Comparison of ENCODE assay signal across 11 cellular contexts in the genomic region with DNA sequence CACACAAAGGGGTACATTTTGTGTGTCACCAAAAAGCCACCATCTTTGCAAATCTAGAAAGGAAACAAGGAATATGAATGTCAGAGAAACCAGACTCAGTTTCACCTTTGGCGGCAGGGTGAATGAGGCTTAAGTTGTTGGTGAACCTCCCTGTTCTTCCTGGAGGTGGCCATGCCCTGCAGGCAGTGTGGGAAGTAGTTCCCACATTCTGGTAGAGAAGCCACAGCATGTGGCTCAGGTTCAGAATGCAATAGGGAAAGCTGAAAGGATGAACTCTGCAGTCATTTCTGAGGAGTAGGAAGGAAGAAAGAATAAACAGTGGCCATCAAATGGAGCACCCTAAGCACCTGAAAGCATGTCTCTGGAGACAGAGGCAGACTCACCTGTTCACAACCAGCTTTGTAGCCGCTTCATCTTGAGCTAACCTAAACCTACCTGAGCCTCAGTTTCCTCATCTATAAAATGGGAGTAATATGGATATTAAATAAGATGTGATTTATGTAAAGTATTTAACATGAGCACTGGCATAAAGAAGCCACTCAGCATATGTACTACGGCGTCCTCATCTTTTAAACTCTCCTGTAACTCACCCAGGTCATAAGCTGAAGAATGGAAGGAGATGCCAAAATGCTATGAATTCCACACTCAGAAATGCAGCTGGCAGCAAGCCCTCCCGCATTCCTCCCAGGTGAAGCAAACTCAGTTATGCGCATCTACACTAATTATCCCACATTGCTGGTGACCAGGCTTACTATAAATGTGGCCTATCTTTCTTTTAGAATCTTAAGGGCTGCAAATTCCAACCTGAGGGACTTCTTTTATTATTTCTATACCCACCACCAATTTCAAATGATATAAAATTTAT.
DNase-seq lines count a peak whose midpoint lies in the region; ATAC-seq and TF ChIP-seq lines count a peak whose summit lies in the region.
"Had no signal": no experiment of that assay in that cellular context is flagged by ENCODE, and none has a peak within 500 bp of the region (broad histone marks: within the 10 kb centered on the region; RNA-seq: fewer than 3 reads in every experiment).

No MANE protein-coding gene starts in this region.

- peak; percentile 13 for DNase-seq in NCI-H2196 (lab: John Stamatoyannopoulos, UW; ENCODE audit: unreplicated experiment)
- DNase-seq in NCI-H2196 treated with DMSO at 0.1 percent for 48 hours (lab: John Stamatoyannopoulos, UW; ENCODE audit: unreplicated experiment): no peak
- DNase-seq in brain microvascular endothelial cell: no peak
- DNase-seq in left lung: no peak
- no peak for DNase-seq in type B pancreatic cell (ENCODE audit: extremely low spot score, unreplicated experiment)
- DNase-seq in NCI-H1417 treated with DMSO at 0.1 percent for 48 hours (lab: John Stamatoyannopoulos, UW): no peak
- DNase-seq: activated CD4-positive, alpha-beta T cell treated with anti-CD3 and anti-CD28 coated beads for 1 hour; left ventricle myocardium superior had no signal

- no peaks in the 10 kb centered on the region for H3K36me3 Mint-ChIP-seq in type B pancreatic cell

- TF ChIP-seq CTCF in brain microvascular endothelial cell (IDR thresholded peaks at IDR 0.05; ENCODE audit: low read depth, low read length, missing control alignments) (peak; percentile 12), left lung (IDR thresholded peaks at IDR 0.05) (no peak), type B pancreatic cell (conservative IDR thresholded peaks at IDR 0.05) (peak; percentile 33)

- H3K4me3 Mint-ChIP-seq in type B pancreatic cell: peak overlapping the region; percentile 76
- H3K4me3 Mint-ChIP-seq: central memory CD8-positive, alpha-beta T cell had no signal

- H3K4me1 Mint-ChIP-seq in type B pancreatic cell (ENCODE audit: unreplicated experiment): peaks cover 65% of the 10 kb centered on the region
- H3K4me1 Mint-ChIP-seq: central memory CD8-positive, alpha-beta T cell had no signal

- no peaks in the 10 kb centered on the region for H3K9me3 ChIP-seq in left lung

- H3K4me3 ChIP-seq in brain microvascular endothelial cell (ENCODE audit: low read depth, low read length) (no peak overlapping the region), left lung (no peak overlapping the region)

- in situ Hi-C loops in brain microvascular endothelial cell (cut with HindIII; ENCODE audit: low pct_ligation_motif_present, low sequenced_read_pairs): no loop called here

- H3K27ac ChIP-seq in brain microvascular endothelial cell: peak overlapping the region; percentile 25
- peak overlapping the region; percentile 8 to 61 for H3K27ac ChIP-seq in left lung

- H3K27me3 ChIP-seq in brain microvascular endothelial cell (replicated peaks) (no peaks in the 10 kb centered on the region), left lung (peaks cover 0 to 8% of the 10 kb centered on the region in 2 donors)

- H3K9me3 Mint-ChIP-seq in type B pancreatic cell: no peaks in the 10 kb centered on the region
- H3K9me3 Mint-ChIP-seq: central memory CD8-positive, alpha-beta T cell had no signal

- ATAC-seq in left lung: peak; percentile 30
- no peak for ATAC-seq in HG02973 (IDR thresholded peaks at IDR 0.05; ENCODE audit: unreplicated experiment)
- no peak for ATAC-seq in GM21360 (IDR thresholded peaks at IDR 0.05; ENCODE audit: unreplicated experiment)

- no peaks in the 10 kb centered on the region for H3K36me3 ChIP-seq in brain microvascular endothelial cell (replicated peaks)
- H3K36me3 ChIP-seq in left lung: no peaks in the 10 kb centered on the region

- H3K27me3 Mint-ChIP-seq in type B pancreatic cell: no peaks in the 10 kb centered on the region
- H3K27me3 Mint-ChIP-seq: central memory CD8-positive, alpha-beta T cell had no signal

- intact Hi-C loops in left lung (cut with DNase I): no loop called here

- H3K27ac Mint-ChIP-seq in type B pancreatic cell: peak overlapping the region; percentile 88

- H3K4me1 ChIP-seq in left lung: peaks cover 39 to 73% of the 10 kb centered on the region in 2 donors

Comparison
In these comparisons a context has a peak if more than half of its experiments do, and no peak if none do; other contexts are left out.
1. CTCF ChIP-seq: peak in brain microvascular endothelial cell (single experiment) and type B pancreatic cell (single experiment); none in left lung (0 of 2).